Comparison of ENCODE assay signal across 1 cellular context in genomic region chr10:49398000-49398861, GRCh38.
TF ChIP-seq lines count a peak whose summit lies in the region.

No MANE protein-coding gene starts in this region.

TF ChIP-seq in H1, 55 proteins besides CTCF, POLR2A, EP300 and RAD21 (continued from another document):
- no peak for TF ChIP-seq CBX8 (IDR thresholded peaks at IDR 0.05; ENCODE audit: borderline replicate concordance, low read depth, low read length)
- TF ChIP-seq CEBPB (IDR thresholded peaks at IDR 0.05; ENCODE audit: low read depth, low read length), result no peak
- TF ChIP-seq NANOG (IDR thresholded peaks at IDR 0.05; ENCODE audit: insufficient read depth, low read depth, low read length, poor library complexity, severe bottlenecking), result no peak
- TF ChIP-seq GTF2F1 (IDR thresholded peaks at IDR 0.05; ENCODE audit: borderline replicate concordance, low read depth, low read length), result no peak
- peak; percentile 93 to 94; a peak in 3 of 4 replicates for TF ChIP-seq SIN3A (conservative IDR thresholded peaks at IDR 0.05 in 1 of 2, IDR thresholded peaks at IDR 0.05 in 1 of 2; ENCODE audit: low read depth in 1 of 2, low read length in 2 of 2)
- TF ChIP-seq SRF (IDR thresholded peaks at IDR 0.05; ENCODE audit: low read depth, low read length), result no peak
- 0 out of 2 replicates have a peak, but pooled peaks have one; percentile 29 for TF ChIP-seq JUND (IDR thresholded peaks at IDR 0.05; ENCODE audit: low read length)
- TF ChIP-seq KDM4A (IDR thresholded peaks at IDR 0.05; ENCODE audit: low read depth, low read length, severe bottlenecking), result peak; percentile 61
- TF ChIP-seq FOSL1 (IDR thresholded peaks at IDR 0.05; ENCODE audit: insufficient read depth, low read depth, low read length), result no peak
- TF ChIP-seq EGR1 (IDR thresholded peaks at IDR 0.05; ENCODE audit: borderline replicate concordance, low read depth, low read length), result no peak
- TF ChIP-seq GABPA (IDR thresholded peaks at IDR 0.05; ENCODE audit: borderline replicate concordance, insufficient read depth, low read length), result no peak
- TF ChIP-seq SP2 (IDR thresholded peaks at IDR 0.05; ENCODE audit: low read length), result no peak
- TF ChIP-seq KDM5A (IDR thresholded peaks at IDR 0.05; ENCODE audit: low read length), result no peak
- TF ChIP-seq SAP30 (IDR thresholded peaks at IDR 0.05; ENCODE audit: insufficient read depth, insufficient replicate concordance, low read length), result no peak
- TF ChIP-seq SP1 (IDR thresholded peaks at IDR 0.05; ENCODE audit: low read depth, low read length), result no peak
- no peak for TF ChIP-seq PHF8 (conservative IDR thresholded peaks at IDR 0.05; ENCODE audit: low read depth, low read length)
- TF ChIP-seq, protein P1, sequence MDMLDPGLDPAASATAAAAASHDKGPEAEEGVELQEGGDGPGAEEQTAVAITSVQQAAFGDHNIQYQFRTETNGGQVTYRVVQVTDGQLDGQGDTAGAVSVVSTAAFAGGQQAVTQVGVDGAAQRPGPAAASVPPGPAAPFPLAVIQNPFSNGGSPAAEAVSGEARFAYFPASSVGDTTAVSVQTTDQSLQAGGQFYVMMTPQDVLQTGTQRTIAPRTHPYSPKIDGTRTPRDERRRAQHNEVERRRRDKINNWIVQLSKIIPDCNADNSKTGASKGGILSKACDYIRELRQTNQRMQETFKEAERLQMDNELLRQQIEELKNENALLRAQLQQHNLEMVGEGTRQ (IDR thresholded peaks at IDR 0.05; ENCODE audit: low read length), result no peak
- no peak for TF ChIP-seq YY1 (IDR thresholded peaks at IDR 0.05; ENCODE audit: low read depth, low read length)
- 0 out of 2 replicates have a peak, but pooled peaks have one; percentile 5 for TF ChIP-seq TCF12 (IDR thresholded peaks at IDR 0.05; ENCODE audit: low read depth, low read length)
- TF ChIP-seq CTBP2 (IDR thresholded peaks at IDR 0.05; ENCODE audit: borderline replicate concordance, insufficient read depth, insufficient read length, low read length), result no peak
- 0 out of 4 replicates have a peak, but pooled peaks of 1 of the 2 experiments have one; percentile 45 for TF ChIP-seq HDAC2 (IDR thresholded peaks at IDR 0.05; ENCODE audit: borderline replicate concordance in 1 of 2, low read depth in 2 of 2, low read length in 2 of 2)
- TF ChIP-seq TBP (IDR thresholded peaks at IDR 0.05; ENCODE audit: low read depth, low read length), result no peak
- no peak for TF ChIP-seq CREB1 (IDR thresholded peaks at IDR 0.05)
- TF ChIP-seq MAX (IDR thresholded peaks at IDR 0.05), result peak; percentile 39
- TF ChIP-seq, protein P2, sequence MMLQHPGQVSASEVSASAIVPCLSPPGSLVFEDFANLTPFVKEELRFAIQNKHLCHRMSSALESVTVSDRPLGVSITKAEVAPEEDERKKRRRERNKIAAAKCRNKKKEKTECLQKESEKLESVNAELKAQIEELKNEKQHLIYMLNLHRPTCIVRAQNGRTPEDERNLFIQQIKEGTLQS (IDR thresholded peaks at IDR 0.05; ENCODE audit: insufficient read depth, low read depth, low read length), result no peak
- TF ChIP-seq SUZ12 (IDR thresholded peaks at IDR 0.05; ENCODE audit: low read length), result no peak
- peak; percentile 16 for TF ChIP-seq EZH2 (IDR thresholded peaks at IDR 0.05; ENCODE audit: low read depth, low read length, severe bottlenecking)
- no peak for TF ChIP-seq CHD2 (IDR thresholded peaks at IDR 0.05; ENCODE audit: low read length)
- TF ChIP-seq BRCA1 (IDR thresholded peaks at IDR 0.05; ENCODE audit: low read depth, low read length), result no peak
- no peak for TF ChIP-seq CHD1 (IDR thresholded peaks at IDR 0.05; ENCODE audit: low read depth, low read length)
- TF ChIP-seq TAF7 (optimal IDR thresholded peaks at IDR 0.05; ENCODE audit: borderline replicate concordance, low read depth, low read length), result no peak
- no peak for TF ChIP-seq TEAD4 (IDR thresholded peaks at IDR 0.05; ENCODE audit: low read depth, low read length)
- TF ChIP-seq SIX5 (IDR thresholded peaks at IDR 0.05; ENCODE audit: low read depth, low read length), result no peak
- TF ChIP-seq HDAC6 (IDR thresholded peaks at IDR 0.05; ENCODE audit: low read depth, low read length), result no peak
- no peak for TF ChIP-seq POU5F1 (IDR thresholded peaks at IDR 0.05; ENCODE audit: low read depth, low read length)
- no peak for TF ChIP-seq TAF1 (IDR thresholded peaks at IDR 0.05; ENCODE audit: low read depth, low read length)
- TF ChIP-seq ZNF274 (IDR thresholded peaks at IDR 0.05; ENCODE audit: borderline replicate concordance, extremely low read depth, low read length), result no peak
- TF ChIP-seq NRF1 (IDR thresholded peaks at IDR 0.05; ENCODE audit: low read depth, low read length), result no peak
- no peak for TF ChIP-seq BACH1 (IDR thresholded peaks at IDR 0.05; ENCODE audit: low read length)
- TF ChIP-seq ASH2L (IDR thresholded peaks at IDR 0.05; ENCODE audit: low read length), result peak; percentile 30
- TF ChIP-seq RBBP5 (IDR thresholded peaks at IDR 0.05; ENCODE audit: borderline replicate concordance, low read depth, low read length), result peak; percentile 71; the same call in 1 of the 2 replicates
- TF ChIP-seq, protein P3, sequence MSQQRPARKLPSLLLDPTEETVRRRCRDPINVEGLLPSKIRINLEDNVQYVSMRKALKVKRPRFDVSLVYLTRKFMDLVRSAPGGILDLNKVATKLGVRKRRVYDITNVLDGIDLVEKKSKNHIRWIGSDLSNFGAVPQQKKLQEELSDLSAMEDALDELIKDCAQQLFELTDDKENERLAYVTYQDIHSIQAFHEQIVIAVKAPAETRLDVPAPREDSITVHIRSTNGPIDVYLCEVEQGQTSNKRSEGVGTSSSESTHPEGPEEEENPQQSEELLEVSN (IDR thresholded peaks at IDR 0.05), result no peak
- TF ChIP-seq RXRA (IDR thresholded peaks at IDR 0.05; ENCODE audit: insufficient read depth, low read depth, low read length), result no peak
- TF ChIP-seq SP4 (IDR thresholded peaks at IDR 0.05; ENCODE audit: low read length), result no peak
- no peak for TF ChIP-seq MAFK (IDR thresholded peaks at IDR 0.05; ENCODE audit: low read depth, low read length)
- TF ChIP-seq, protein P4, sequence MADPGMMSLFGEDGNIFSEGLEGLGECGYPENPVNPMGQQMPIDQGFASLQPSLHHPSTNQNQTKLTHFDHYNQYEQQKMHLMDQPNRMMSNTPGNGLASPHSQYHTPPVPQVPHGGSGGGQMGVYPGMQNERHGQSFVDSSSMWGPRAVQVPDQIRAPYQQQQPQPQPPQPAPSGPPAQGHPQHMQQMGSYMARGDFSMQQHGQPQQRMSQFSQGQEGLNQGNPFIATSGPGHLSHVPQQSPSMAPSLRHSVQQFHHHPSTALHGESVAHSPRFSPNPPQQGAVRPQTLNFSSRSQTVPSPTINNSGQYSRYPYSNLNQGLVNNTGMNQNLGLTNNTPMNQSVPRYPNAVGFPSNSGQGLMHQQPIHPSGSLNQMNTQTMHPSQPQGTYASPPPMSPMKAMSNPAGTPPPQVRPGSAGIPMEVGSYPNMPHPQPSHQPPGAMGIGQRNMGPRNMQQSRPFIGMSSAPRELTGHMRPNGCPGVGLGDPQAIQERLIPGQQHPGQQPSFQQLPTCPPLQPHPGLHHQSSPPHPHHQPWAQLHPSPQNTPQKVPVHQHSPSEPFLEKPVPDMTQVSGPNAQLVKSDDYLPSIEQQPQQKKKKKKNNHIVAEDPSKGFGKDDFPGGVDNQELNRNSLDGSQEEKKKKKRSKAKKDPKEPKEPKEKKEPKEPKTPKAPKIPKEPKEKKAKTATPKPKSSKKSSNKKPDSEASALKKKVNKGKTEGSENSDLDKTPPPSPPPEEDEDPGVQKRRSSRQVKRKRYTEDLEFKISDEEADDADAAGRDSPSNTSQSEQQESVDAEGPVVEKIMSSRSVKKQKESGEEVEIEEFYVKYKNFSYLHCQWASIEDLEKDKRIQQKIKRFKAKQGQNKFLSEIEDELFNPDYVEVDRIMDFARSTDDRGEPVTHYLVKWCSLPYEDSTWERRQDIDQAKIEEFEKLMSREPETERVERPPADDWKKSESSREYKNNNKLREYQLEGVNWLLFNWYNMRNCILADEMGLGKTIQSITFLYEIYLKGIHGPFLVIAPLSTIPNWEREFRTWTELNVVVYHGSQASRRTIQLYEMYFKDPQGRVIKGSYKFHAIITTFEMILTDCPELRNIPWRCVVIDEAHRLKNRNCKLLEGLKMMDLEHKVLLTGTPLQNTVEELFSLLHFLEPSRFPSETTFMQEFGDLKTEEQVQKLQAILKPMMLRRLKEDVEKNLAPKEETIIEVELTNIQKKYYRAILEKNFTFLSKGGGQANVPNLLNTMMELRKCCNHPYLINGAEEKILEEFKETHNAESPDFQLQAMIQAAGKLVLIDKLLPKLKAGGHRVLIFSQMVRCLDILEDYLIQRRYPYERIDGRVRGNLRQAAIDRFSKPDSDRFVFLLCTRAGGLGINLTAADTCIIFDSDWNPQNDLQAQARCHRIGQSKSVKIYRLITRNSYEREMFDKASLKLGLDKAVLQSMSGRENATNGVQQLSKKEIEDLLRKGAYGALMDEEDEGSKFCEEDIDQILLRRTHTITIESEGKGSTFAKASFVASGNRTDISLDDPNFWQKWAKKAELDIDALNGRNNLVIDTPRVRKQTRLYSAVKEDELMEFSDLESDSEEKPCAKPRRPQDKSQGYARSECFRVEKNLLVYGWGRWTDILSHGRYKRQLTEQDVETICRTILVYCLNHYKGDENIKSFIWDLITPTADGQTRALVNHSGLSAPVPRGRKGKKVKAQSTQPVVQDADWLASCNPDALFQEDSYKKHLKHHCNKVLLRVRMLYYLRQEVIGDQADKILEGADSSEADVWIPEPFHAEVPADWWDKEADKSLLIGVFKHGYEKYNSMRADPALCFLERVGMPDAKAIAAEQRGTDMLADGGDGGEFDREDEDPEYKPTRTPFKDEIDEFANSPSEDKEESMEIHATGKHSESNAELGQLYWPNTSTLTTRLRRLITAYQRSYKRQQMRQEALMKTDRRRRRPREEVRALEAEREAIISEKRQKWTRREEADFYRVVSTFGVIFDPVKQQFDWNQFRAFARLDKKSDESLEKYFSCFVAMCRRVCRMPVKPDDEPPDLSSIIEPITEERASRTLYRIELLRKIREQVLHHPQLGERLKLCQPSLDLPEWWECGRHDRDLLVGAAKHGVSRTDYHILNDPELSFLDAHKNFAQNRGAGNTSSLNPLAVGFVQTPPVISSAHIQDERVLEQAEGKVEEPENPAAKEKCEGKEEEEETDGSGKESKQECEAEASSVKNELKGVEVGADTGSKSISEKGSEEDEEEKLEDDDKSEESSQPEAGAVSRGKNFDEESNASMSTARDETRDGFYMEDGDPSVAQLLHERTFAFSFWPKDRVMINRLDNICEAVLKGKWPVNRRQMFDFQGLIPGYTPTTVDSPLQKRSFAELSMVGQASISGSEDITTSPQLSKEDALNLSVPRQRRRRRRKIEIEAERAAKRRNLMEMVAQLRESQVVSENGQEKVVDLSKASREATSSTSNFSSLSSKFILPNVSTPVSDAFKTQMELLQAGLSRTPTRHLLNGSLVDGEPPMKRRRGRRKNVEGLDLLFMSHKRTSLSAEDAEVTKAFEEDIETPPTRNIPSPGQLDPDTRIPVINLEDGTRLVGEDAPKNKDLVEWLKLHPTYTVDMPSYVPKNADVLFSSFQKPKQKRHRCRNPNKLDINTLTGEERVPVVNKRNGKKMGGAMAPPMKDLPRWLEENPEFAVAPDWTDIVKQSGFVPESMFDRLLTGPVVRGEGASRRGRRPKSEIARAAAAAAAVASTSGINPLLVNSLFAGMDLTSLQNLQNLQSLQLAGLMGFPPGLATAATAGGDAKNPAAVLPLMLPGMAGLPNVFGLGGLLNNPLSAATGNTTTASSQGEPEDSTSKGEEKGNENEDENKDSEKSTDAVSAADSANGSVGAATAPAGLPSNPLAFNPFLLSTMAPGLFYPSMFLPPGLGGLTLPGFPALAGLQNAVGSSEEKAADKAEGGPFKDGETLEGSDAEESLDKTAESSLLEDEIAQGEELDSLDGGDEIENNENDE (IDR thresholded peaks at IDR 0.05; ENCODE audit: insufficient replicate concordance, low read length), result no peak
- TF ChIP-seq SIRT6 (IDR thresholded peaks at IDR 0.05; ENCODE audit: low read length), result no peak
